ENCODE assay signal across 8 cellular contexts in the genomic region with DNA sequence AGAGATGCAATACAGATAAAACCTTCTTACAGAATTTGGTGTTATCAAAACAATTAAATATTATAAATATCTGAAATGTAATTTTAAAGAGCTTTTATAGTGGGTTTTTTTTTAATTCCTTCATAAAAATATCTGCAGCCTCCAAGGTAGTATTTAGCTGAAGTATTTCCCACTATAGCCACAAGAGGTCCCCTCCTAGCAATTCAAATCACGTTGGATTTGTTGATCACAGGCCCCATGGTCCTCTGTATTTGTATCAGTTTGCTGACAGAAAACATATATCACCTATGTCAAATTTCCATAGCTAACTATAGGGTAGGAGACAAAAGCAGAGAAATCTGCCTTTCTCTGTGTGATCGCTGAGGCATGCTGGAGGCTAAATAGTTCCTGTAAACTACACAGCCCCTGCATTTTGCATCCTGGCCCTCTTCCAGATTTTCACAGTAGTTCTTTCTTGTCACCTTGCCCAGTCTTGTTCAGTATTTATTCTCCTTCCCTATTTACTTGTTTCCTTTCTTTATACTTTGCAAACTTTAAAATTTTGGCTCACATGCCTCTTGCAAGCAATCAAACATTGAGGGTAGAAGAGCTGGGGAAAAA. TPM values are rescaled to one million over a fixed set of nuclear protein-coding genes. Genes with fewer than 3 reads are reported as not detected.
DNase-seq lines count a peak whose midpoint lies in the region; ATAC-seq, FAIRE-seq and TF ChIP-seq lines count a peak whose summit lies in the region.

No MANE protein-coding gene starts in this region.

- H3F3A ChIP-seq in GM23248 (ENCODE audit: insufficient read depth) (no peaks in the 10 kb centered on the region), neural progenitor cell (ENCODE audit: low read depth) (no peaks in the 10 kb centered on the region)

- DNase-seq in DND-41, result peak; percentile 14
- peak; percentile 66 for DNase-seq in GM23248
- peak; percentile 39 for DNase-seq in SW480 (ENCODE audit: low spot score)
- peak; percentile 47 to 71 for DNase-seq in fibroblast of lung (ENCODE audit: low read depth in 2 of 2)
- DNase-seq in neural progenitor cell (ENCODE audit: low spot score), result peak; percentile 45
- DNase-seq in stimulated activated CD4-positive, alpha-beta T cell treated with anti-CD3 and anti-CD28 coated beads, Interleukin-2, amount 100 ng/mL, for 24 hours, result no peak

- no peak overlapping the region for H3K27ac Mint-ChIP-seq in neural progenitor cell

- H3K4me3 ChIP-seq in DND-41 (ENCODE audit: low read depth in 1 of 2, low read length in 2 of 2) (no peak overlapping the region), GM23248 (no peak overlapping the region), fibroblast of lung (replicated peaks in 1 of 4; ENCODE audit: control extremely low read depth in 1 of 4, insufficient read depth in 1 of 4, low read depth in 3 of 4, low read length in 4 of 4) (no peak overlapping the region), neural progenitor cell (no peak overlapping the region)

- in situ Hi-C loops in GM23248 (cut with MboI), result no loop called here

- H3K27ac ChIP-seq in DND-41 (ENCODE audit: low read length) (no peak overlapping the region), GM23248 (no peak overlapping the region), fibroblast of lung (ENCODE audit: insufficient read depth, low read length) (no peak overlapping the region), neural progenitor cell (no peak overlapping the region)

- no peak overlapping the region for H3K4me3 Mint-ChIP-seq in neural progenitor cell

- peak; percentile 85 for ATAC-seq in DND-41 (ENCODE audit: insufficient read depth, low read depth)

- H3K36me3 ChIP-seq in DND-41 (ENCODE audit: insufficient read depth, low read length), result no peaks in the 10 kb centered on the region
- H3K36me3 ChIP-seq in GM23248 (ENCODE audit: low read depth), result no peaks in the 10 kb centered on the region
- no peaks in the 10 kb centered on the region for H3K36me3 ChIP-seq in fibroblast of lung (ENCODE audit: control insufficient read depth, insufficient read depth, low read length)
- H3K36me3 ChIP-seq in neural progenitor cell, result no peaks in the 10 kb centered on the region

- no peaks in the 10 kb centered on the region for H3K4me1 ChIP-seq in DND-41 (ENCODE audit: insufficient read depth, low read length)
- H3K4me1 ChIP-seq in GM23248 (ENCODE audit: insufficient read depth), result no peaks in the 10 kb centered on the region
- H3K4me1 ChIP-seq in fibroblast of lung (ENCODE audit: control insufficient read depth, extremely low read depth, insufficient read depth, low read length), result no peaks in the 10 kb centered on the region
- H3K4me1 ChIP-seq in neural progenitor cell, result peaks cover 7% of the 10 kb centered on the region

- H3K9me2 ChIP-seq in GM23248 (ENCODE audit: insufficient read depth), result no peaks in the 10 kb centered on the region

- no peaks in the 10 kb centered on the region for H3K79me2 ChIP-seq in DND-41 (ENCODE audit: insufficient read depth, low read length)
- no peaks in the 10 kb centered on the region for H3K79me2 ChIP-seq in GM23248 (ENCODE audit: insufficient read depth)
- H3K79me2 ChIP-seq in fibroblast of lung (ENCODE audit: control insufficient read depth, insufficient read depth, low read length), result no peaks in the 10 kb centered on the region
- no peaks in the 10 kb centered on the region for H3K79me2 ChIP-seq in neural progenitor cell (ENCODE audit: low read depth)

- peak; percentile 86 for FAIRE-seq in A204.1 (lab: Jason Lieb, UNC)

- H2AFZ ChIP-seq in DND-41 (ENCODE audit: low read depth, low read length) (no peak overlapping the region), GM23248 (no peak overlapping the region), fibroblast of lung (ENCODE audit: low read length) (no peak overlapping the region), neural progenitor cell (replicated peaks) (peak overlapping the region; percentile 56)

- H3K9me3 Mint-ChIP-seq in neural progenitor cell, result peaks cover 15% of the 10 kb centered on the region

- H3K27me3 ChIP-seq in DND-41 (ENCODE audit: insufficient read depth, low read length, poor library complexity) (peaks cover 8% of the 10 kb centered on the region), GM23248 (replicated peaks; ENCODE audit: insufficient read depth) (peaks cover 29% of the 10 kb centered on the region), fibroblast of lung (ENCODE audit: control insufficient read depth, insufficient read depth, low read length) (peaks cover 8% of the 10 kb centered on the region), neural progenitor cell (no peaks in the 10 kb centered on the region)

- H4K20me1 ChIP-seq in DND-41 (ENCODE audit: insufficient read depth, low read length) (no peaks in the 10 kb centered on the region), GM23248 (ENCODE audit: insufficient read depth) (no peaks in the 10 kb centered on the region), fibroblast of lung (ENCODE audit: control insufficient read depth, extremely low read depth, insufficient read depth, low read length) (no peaks in the 10 kb centered on the region), neural progenitor cell (ENCODE audit: low read depth) (no peaks in the 10 kb centered on the region)

- TF ChIP-seq CTCF in DND-41 (IDR thresholded peaks at IDR 0.05; ENCODE audit: borderline replicate concordance, extremely low read depth, low read length, poor library complexity, severe bottlenecking) (peak; percentile 67), LNCAP (IDR thresholded peaks at IDR 0.05) (peak; percentile 67), fibroblast of lung (conservative IDR thresholded peaks at IDR 0.05 in 1 of 2, IDR thresholded peaks at IDR 0.05 in 1 of 2; ENCODE audit: low read depth in 1 of 2, low read length in 2 of 2) (peak; percentile 66 to 68), neural progenitor cell (IDR thresholded peaks at IDR 0.05) (peak; percentile 66)

- peaks cover 2% of the 10 kb centered on the region for H3K36me3 Mint-ChIP-seq in neural progenitor cell

- H3K27me3 Mint-ChIP-seq in neural progenitor cell (ENCODE audit: insufficient read depth, low read depth), result peaks cover 2% of the 10 kb centered on the region

- H3K9ac ChIP-seq in DND-41 (ENCODE audit: low read depth, low read length), result no peak overlapping the region
- H3K9ac ChIP-seq in GM23248, result no peak overlapping the region
- no peak overlapping the region for H3K9ac ChIP-seq in fibroblast of lung (ENCODE audit: insufficient read depth, low read length)
- H3K9ac ChIP-seq in neural progenitor cell, result no peak overlapping the region

- H3K9me3 ChIP-seq in DND-41 (ENCODE audit: insufficient read depth, low read length, severe bottlenecking) (no peaks in the 10 kb centered on the region), GM23248 (ENCODE audit: low read depth) (no peaks in the 10 kb centered on the region), fibroblast of lung (ENCODE audit: control insufficient read depth, insufficient read depth, low read depth, low read length) (no peaks in the 10 kb centered on the region), neural progenitor cell (ENCODE audit: low read depth) (no peaks in the 10 kb centered on the region)

- WGBS in GM23248 (ENCODE audit: low coverage in 1 of 2, low lambda C conversion rate in 2 of 2, missing lambda C conversion rate in 2 of 2), 2 experiments, result 0% methylated on average over 2 of the region's 2 CpGs

- peaks cover 9% of the 10 kb centered on the region for H3K4me1 Mint-ChIP-seq in neural progenitor cell

- H3K4me2 ChIP-seq in DND-41 (ENCODE audit: insufficient read depth, low read length) (no peak overlapping the region), GM23248 (ENCODE audit: unreplicated experiment) (no peak overlapping the region), fibroblast of lung (ENCODE audit: extremely low read depth, insufficient read depth, low read length) (no peak overlapping the region), neural progenitor cell (no peak overlapping the region)

RNA-seq across cellular contexts. Expression of a gene that starts 1.8 kb away (rescaled TPM):
- not detected in 2 replicates for total RNA-seq in GM23248 (2014; rRNA removed; shearing (Covaris generic))
- polyA plus RNA-seq in GM23248 (2016; fragmentation: Nextera tagmentation; extraction: Ambion mirVana), result not detected in 2 replicates
- total RNA-seq in fibroblast of lung, result under 0.01 TPM in 1 of 2 replicates, not detected in the other
- not detected in 2 replicates for polyA plus RNA-seq in fibroblast of lung
- 0.01 TPM in 1 of 2 replicates, not detected in the other for polyA plus RNA-seq in fibroblast of lung (2012)
- not detected in 2 replicates for polyA minus RNA-seq in fibroblast of lung (ENCODE audit: low replicate concordance)
- 11.3 and 12.9 TPM in 2 replicates for total RNA-seq in neural progenitor cell (ENCODE audit: low replicate concordance)

Comparison
In these comparisons a context has a peak if more than half of its experiments do, and no peak if none do; other contexts are left out.
1. DNase-seq: peak in DND-41 (single experiment), GM23248 (single experiment), SW480 (single experiment), fibroblast of lung (2 of 2) and neural progenitor cell (single experiment); none in stimulated activated CD4-positive, alpha-beta T cell treated with anti-CD3 and anti-CD28 coated beads, Interleukin-2, amount 100 ng/mL, for 24 hours (0 of 2).
2. RNA of a gene that starts 1.8 kb away (total RNA-seq): 11.3 to 12.9 TPM in neural progenitor cell; not detected in GM23248 and under 0.01 TPM in fibroblast of lung; every median in the first group is over 10 times any median in the second.
3. Peak in every context shown above with its lines, with median percentiles within 50 percentile points of each other: CTCF ChIP-seq.